In genomic region chr1:55143686-55144085, GRCh38 we compare ENCODE assay signal across 9 cellular contexts.
A peak's percentile ranks its signal among the peaks of the same experiment; 100 is the strongest.
DNase-seq lines count a peak whose midpoint lies in the region; ATAC-seq, FAIRE-seq and TF ChIP-seq lines count a peak whose summit lies in the region.
"Had no signal": no experiment of that assay in that cellular context is flagged by ENCODE, and none has a peak within 500 bp of the region (broad histone marks: within the 10 kb centered on the region; RNA-seq: fewer than 3 reads in every experiment).

No MANE protein-coding gene starts in this region.

- TF ChIP-seq RAD21 in neural cell (conservative IDR thresholded peaks at IDR 0.05) = no peak

- H3K36me3 Mint-ChIP-seq in activated CD4-positive, alpha-beta T cell treated with anti-CD3 and anti-CD28 coated beads for 36 hours (ENCODE audit: low read depth) = peaks cover 33% of the 10 kb centered on the region
- peaks cover 14% of the 10 kb centered on the region for H3K36me3 Mint-ChIP-seq in activated naive CD8-positive, alpha-beta T cell

- peaks cover 13% of the 10 kb centered on the region for H3K36me3 ChIP-seq in neural cell (ENCODE audit: insufficient read depth, low read length)

- H3K9me3 ChIP-seq in neural cell (ENCODE audit: low read length) = no peaks in the 10 kb centered on the region

- no peaks in the 10 kb centered on the region for H3K27me3 ChIP-seq in neural cell (ENCODE audit: insufficient read depth, low read depth, low read length)

- no peak overlapping the region for H3K4me2 ChIP-seq in neural cell (ENCODE audit: low read length)

- TF ChIP-seq CTCF in LNCAP (IDR thresholded peaks at IDR 0.05) = peak; percentile 49; the same call in 1 of the 2 replicates
- TF ChIP-seq CTCF in neural cell (IDR thresholded peaks at IDR 0.05; ENCODE audit: poor library complexity, severe bottlenecking) = peak; percentile 35
- no peak for TF ChIP-seq CTCF in D721Med (IDR thresholded peaks at IDR 0.05; ENCODE audit: insufficient read depth, missing control alignments)

- ATAC-seq in activated CD4-positive, alpha-beta T cell treated with anti-CD3 and anti-CD28 coated beads for 36 hours = peak; percentile 82
- ATAC-seq in HG03025 (IDR thresholded peaks at IDR 0.05; ENCODE audit: low FRiP score, unreplicated experiment) = no peak

- H3K27ac Mint-ChIP-seq in activated CD4-positive, alpha-beta T cell treated with anti-CD3 and anti-CD28 coated beads for 36 hours = peak overlapping the region; percentile 3
- peak overlapping the region; percentile 72 for H3K27ac Mint-ChIP-seq in activated naive CD8-positive, alpha-beta T cell
- H3K27ac Mint-ChIP-seq: activated CD4-positive, alpha-beta T cell treated with anti-CD3 and anti-CD28 coated beads, Interleukin-2, amount 10 ng/mL, durations not matched to agents 7 days and 5 days had no signal

- intact Hi-C loops in activated CD4-positive, alpha-beta T cell treated with anti-CD3 and anti-CD28 coated beads for 36 hours (cut with DNase I, micrococcal nuclease) = loop anchor here in 1 of 2 experiments (10.0 kb wide), 2 partner anchors 301 to 1441 kb away; no protein-coding TSS in a partner anchor

- H4K20me1 ChIP-seq in neural cell (ENCODE audit: insufficient read depth) = no peaks in the 10 kb centered on the region

- no peak overlapping the region for H3K4me3 Mint-ChIP-seq in activated CD4-positive, alpha-beta T cell treated with anti-CD3 and anti-CD28 coated beads for 36 hours
- no peak overlapping the region for H3K4me3 Mint-ChIP-seq in activated naive CD8-positive, alpha-beta T cell
- H3K4me3 Mint-ChIP-seq: activated CD4-positive, alpha-beta T cell treated with anti-CD3 and anti-CD28 coated beads, Interleukin-2, amount 10 ng/mL, durations not matched to agents 7 days and 5 days had no signal

- no peak overlapping the region for H3K27ac ChIP-seq in neural cell (ENCODE audit: low read length)

- FAIRE-seq in D721Med (lab: Jason Lieb, UNC) = no peak

- no peaks in the 10 kb centered on the region for H3F3A ChIP-seq in neural cell (ENCODE audit: insufficient read depth, low read length, poor library complexity, severe bottlenecking)

- no peak overlapping the region for H2AFZ ChIP-seq in neural cell (ENCODE audit: low read depth, low read length)

- no peaks in the 10 kb centered on the region for H3K27me3 Mint-ChIP-seq in activated CD4-positive, alpha-beta T cell treated with anti-CD3 and anti-CD28 coated beads for 36 hours
- H3K27me3 Mint-ChIP-seq in activated naive CD8-positive, alpha-beta T cell = no peaks in the 10 kb centered on the region
- H3K27me3 Mint-ChIP-seq: activated CD4-positive, alpha-beta T cell treated with anti-CD3 and anti-CD28 coated beads, Interleukin-2, amount 10 ng/mL, durations not matched to agents 7 days and 5 days had no signal

- H3K79me2 ChIP-seq in neural cell (replicated peaks; ENCODE audit: insufficient read depth, low read length) = no peaks in the 10 kb centered on the region

- no peak for TF ChIP-seq EP300 in neural cell (conservative IDR thresholded peaks at IDR 0.05; ENCODE audit: poor library complexity, severe bottlenecking)

- DNase-seq in activated CD4-positive, alpha-beta T cell treated with anti-CD3 and anti-CD28 coated beads for 36 hours = peak; percentile 41
- DNase-seq in activated CD4-positive, alpha-beta T cell treated with anti-CD3 and anti-CD28 coated beads for 1 hour = no peak
- DNase-seq in D721Med (ENCODE audit: insufficient read length, low spot score) = no peak
- DNase-seq in epidermal melanocyte (ENCODE audit: insufficient read length, low spot score) = no peak
- DNase-seq: activated CD4-positive, alpha-beta T cell treated with anti-CD3 and anti-CD28 coated beads, Interleukin-2, amount 10 ng/mL, durations not matched to agents 7 days and 5 days had no signal

- H3K4me1 Mint-ChIP-seq in activated CD4-positive, alpha-beta T cell treated with anti-CD3 and anti-CD28 coated beads for 36 hours = peaks cover 15% of the 10 kb centered on the region
- H3K4me1 Mint-ChIP-seq in activated naive CD8-positive, alpha-beta T cell (ENCODE audit: low read depth) = peaks cover 13% of the 10 kb centered on the region

- CTCF ChIA-PET in activated CD4-positive, alpha-beta T cell treated with anti-CD3 and anti-CD28 coated beads for 36 hours (lab: Charles Lee) = interaction anchor here (0.6 to 11.7 kb wide), 17 partner anchors 10 to 1848 kb away, joined by 3 to 133 read pairs (median 4); no protein-coding TSS in a partner anchor

- H3K9ac ChIP-seq in neural cell (ENCODE audit: low read length) = no peak overlapping the region

- POLR2A ChIA-PET in activated CD4-positive, alpha-beta T cell treated with anti-CD3 and anti-CD28 coated beads for 36 hours (lab: Charles Lee) = interaction anchor here (0.6 to 0.7 kb wide), 2 partner anchors 65 to 498 kb away, joined by 4 to 6 read pairs; no protein-coding TSS in a partner anchor

- H3K4me3 ChIP-seq in neural cell (ENCODE audit: low read length) = no peak overlapping the region

- no peaks in the 10 kb centered on the region for H3K9me3 Mint-ChIP-seq in activated CD4-positive, alpha-beta T cell treated with anti-CD3 and anti-CD28 coated beads for 36 hours (ENCODE audit: low read depth)
- H3K9me3 Mint-ChIP-seq in activated naive CD8-positive, alpha-beta T cell (ENCODE audit: low read depth) = no peaks in the 10 kb centered on the region
- H3K9me3 Mint-ChIP-seq: activated CD4-positive, alpha-beta T cell treated with anti-CD3 and anti-CD28 coated beads, Interleukin-2, amount 10 ng/mL, durations not matched to agents 7 days and 5 days had no signal

- H3K9me2 ChIP-seq in neural cell (ENCODE audit: insufficient read depth, low read length) = no peaks in the 10 kb centered on the region

TF ChIP-seq in neural cell, 6 proteins besides CTCF, POLR2A, EP300 and RAD21:
- no peak for TF ChIP-seq TAF1 (IDR thresholded peaks at IDR 0.05; ENCODE audit: low read depth)
- TF ChIP-seq POLR2AphosphoS5 (IDR thresholded peaks at IDR 0.05) = no peak
- TF ChIP-seq SMC3 (conservative IDR thresholded peaks at IDR 0.05; ENCODE audit: poor library complexity) = no peak
- TF ChIP-seq MXI1 (conservative IDR thresholded peaks at IDR 0.05; ENCODE audit: poor library complexity, severe bottlenecking) = no peak
- TF ChIP-seq EZH2 (IDR thresholded peaks at IDR 0.05; ENCODE audit: borderline replicate concordance, insufficient read depth, low read length, poor library complexity, severe bottlenecking) = no peak
- TF ChIP-seq, protein P1, sequence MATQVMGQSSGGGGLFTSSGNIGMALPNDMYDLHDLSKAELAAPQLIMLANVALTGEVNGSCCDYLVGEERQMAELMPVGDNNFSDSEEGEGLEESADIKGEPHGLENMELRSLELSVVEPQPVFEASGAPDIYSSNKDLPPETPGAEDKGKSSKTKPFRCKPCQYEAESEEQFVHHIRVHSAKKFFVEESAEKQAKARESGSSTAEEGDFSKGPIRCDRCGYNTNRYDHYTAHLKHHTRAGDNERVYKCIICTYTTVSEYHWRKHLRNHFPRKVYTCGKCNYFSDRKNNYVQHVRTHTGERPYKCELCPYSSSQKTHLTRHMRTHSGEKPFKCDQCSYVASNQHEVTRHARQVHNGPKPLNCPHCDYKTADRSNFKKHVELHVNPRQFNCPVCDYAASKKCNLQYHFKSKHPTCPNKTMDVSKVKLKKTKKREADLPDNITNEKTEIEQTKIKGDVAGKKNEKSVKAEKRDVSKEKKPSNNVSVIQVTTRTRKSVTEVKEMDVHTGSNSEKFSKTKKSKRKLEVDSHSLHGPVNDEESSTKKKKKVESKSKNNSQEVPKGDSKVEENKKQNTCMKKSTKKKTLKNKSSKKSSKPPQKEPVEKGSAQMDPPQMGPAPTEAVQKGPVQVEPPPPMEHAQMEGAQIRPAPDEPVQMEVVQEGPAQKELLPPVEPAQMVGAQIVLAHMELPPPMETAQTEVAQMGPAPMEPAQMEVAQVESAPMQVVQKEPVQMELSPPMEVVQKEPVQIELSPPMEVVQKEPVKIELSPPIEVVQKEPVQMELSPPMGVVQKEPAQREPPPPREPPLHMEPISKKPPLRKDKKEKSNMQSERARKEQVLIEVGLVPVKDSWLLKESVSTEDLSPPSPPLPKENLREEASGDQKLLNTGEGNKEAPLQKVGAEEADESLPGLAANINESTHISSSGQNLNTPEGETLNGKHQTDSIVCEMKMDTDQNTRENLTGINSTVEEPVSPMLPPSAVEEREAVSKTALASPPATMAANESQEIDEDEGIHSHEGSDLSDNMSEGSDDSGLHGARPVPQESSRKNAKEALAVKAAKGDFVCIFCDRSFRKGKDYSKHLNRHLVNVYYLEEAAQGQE (IDR thresholded peaks at IDR 0.05; ENCODE audit: borderline replicate concordance) = no peak
